Comparison of ENCODE assay signal across 8 cellular contexts in the genomic region with DNA sequence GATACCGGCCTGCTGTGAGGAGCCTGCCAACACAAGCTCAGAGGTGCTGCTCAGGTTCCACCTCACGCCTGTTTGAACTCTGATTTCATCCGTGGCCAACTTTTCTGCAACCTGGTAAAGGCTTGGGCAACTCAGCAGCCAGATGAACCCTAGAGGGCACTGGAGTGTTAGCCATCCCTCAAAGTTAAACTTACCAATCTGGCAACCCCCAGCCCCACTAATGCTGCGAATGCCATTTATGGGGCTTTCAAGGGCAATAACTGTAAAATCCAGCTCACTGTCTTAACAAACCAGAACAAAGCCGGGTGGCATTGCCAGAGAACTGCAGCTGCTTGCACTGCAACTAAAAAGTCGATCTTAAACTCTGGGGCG.
A peak's percentile ranks its signal among the peaks of the same experiment; 100 is the strongest.
DNase-seq lines count a peak whose midpoint lies in the region; ATAC-seq, FAIRE-seq and TF ChIP-seq lines count a peak whose summit lies in the region.

No MANE protein-coding gene starts in this region.

- BruUV-seq in IMR-90 (replicated peaks; lab: Mats Ljungman, UMichigan) (no TSS peak), GM12878 (replicated peaks; lab: Mats Ljungman, UMichigan) (no TSS peak)

- no peak overlapping the region for H2BK5ac ChIP-seq in IMR-90 (ENCODE audit: low read depth, low read length, poor library complexity, severe bottlenecking)

- no peak overlapping the region for H4K91ac ChIP-seq in IMR-90 (ENCODE audit: insufficient read depth, low read depth, low read length)

- H3K4me3 ChIP-seq in IMR-90 (ENCODE audit: insufficient read depth, low read depth, low read length) (no peak overlapping the region), GM12878 (no peak overlapping the region), right lobe of liver (no peak overlapping the region)

- H3K9ac ChIP-seq in IMR-90 (ENCODE audit: low read depth, low read length) (no peak overlapping the region), GM12878 (ENCODE audit: control insufficient read depth, insufficient read depth, low read length) (no peak overlapping the region)

- H4K8ac ChIP-seq in IMR-90 (ENCODE audit: low read depth in 2 of 2, low read length in 2 of 2) = no peak overlapping the region

- H4K20me1 ChIP-seq in IMR-90 (ENCODE audit: insufficient read depth, low read length) = no peaks in the 10 kb centered on the region
- no peaks in the 10 kb centered on the region for H4K20me1 ChIP-seq in GM12878 (ENCODE audit: control insufficient read depth, insufficient read depth)

- TF ChIP-seq RAD21 in IMR-90 (IDR thresholded peaks at IDR 0.05; ENCODE audit: low read length) (peak; percentile 44), GM12878 (IDR thresholded peaks at IDR 0.05; ENCODE audit: insufficient read depth, low read depth, low read length) (peak; percentile 41; the same call in 1 of the 2 replicates)

- no peak overlapping the region for H4K5ac ChIP-seq in IMR-90 (ENCODE audit: low read depth, low read length)

- H3K79me2 ChIP-seq in GM12878 (ENCODE audit: control insufficient read depth, insufficient read depth, low read length) = no peaks in the 10 kb centered on the region

- TF ChIP-seq POLR2A in IMR-90 (IDR thresholded peaks at IDR 0.05; ENCODE audit: low read depth, low read length) (no peak), GM12878 (IDR thresholded peaks at IDR 0.05; ENCODE audit: low read depth, low read length) (no peak), right lobe of liver (IDR thresholded peaks at IDR 0.05) (no peak)

- H3K9me1 ChIP-seq in IMR-90 (ENCODE audit: insufficient read depth, low read length) = no peaks in the 10 kb centered on the region; the same call in 1 of the 2 replicates

- TF ChIP-seq EP300 in GM12878 (IDR thresholded peaks at IDR 0.05; ENCODE audit: borderline replicate concordance in 1 of 2, control insufficient read depth in 1 of 2, low read depth in 2 of 2, low read length in 2 of 2) = no peak

- DNase-seq in AG09319 (ENCODE audit: extremely low read depth, low read depth) (no peak), IMR-90 (peak; percentile 1), GM12878 (ENCODE audit: low read depth, low spot score) (no peak), right lobe of liver (peak in 1 of 3 donors; percentile 58), GM20000 (ENCODE audit: low spot score) (no peak), glomerular visceral epithelial cell (ENCODE audit: extremely low spot score) (no peak), NOMO-1 treated with DMSO at 0.1 percent for 48 hours (lab: John Stamatoyannopoulos, UW; ENCODE audit: unreplicated experiment) (no peak)

- no peak overlapping the region for H2BK120ac ChIP-seq in IMR-90 (ENCODE audit: low read depth, low read length)

- RAD21 ChIA-PET in GM12878 (lab: Charles Lee; ENCODE audit: unreplicated experiment) = interaction anchor here (1.1 to 1.7 kb wide), 2 partner anchors 100 to 162 kb away, joined by 4 to 6 read pairs; no protein-coding TSS in a partner anchor

- H2AFZ ChIP-seq in IMR-90 (replicated peaks; ENCODE audit: low read length, poor library complexity) (peak overlapping the region; percentile 45), GM12878 (ENCODE audit: control insufficient read depth, low read depth, low read length) (no peak overlapping the region)

- WGBS in IMR-90 (ENCODE audit: extremely low coverage in 2 of 2, insufficient read length in 1 of 2), 2 experiments = 50% methylated on average over 1 of the region's 7 CpGs; no CpG with 5 or more reads in 1 of the 2 experiments
- WGBS in GM12878 (ENCODE audit: insufficient coverage, insufficient replicate concordance, low lambda C conversion rate, missing lambda C conversion rate) = 14% methylated on average over 7 of the region's 7 CpGs
- WGBS in right lobe of liver (ENCODE audit: insufficient coverage, low coverage, low lambda C conversion rate, missing lambda C conversion rate) = 43% methylated on average over 5 of the region's 7 CpGs

- H3K14ac ChIP-seq in IMR-90 (replicated peaks; ENCODE audit: low read depth, low read length) = no peak overlapping the region

- no peak overlapping the region for H3K27ac ChIP-seq in IMR-90 (ENCODE audit: insufficient read depth, low read length)
- H3K27ac ChIP-seq in GM12878 (ENCODE audit: control insufficient read depth, insufficient read depth) = no peak overlapping the region
- no peak overlapping the region for H3K27ac ChIP-seq in right lobe of liver

- no peaks in the 10 kb centered on the region for H3K4me1 ChIP-seq in IMR-90 (ENCODE audit: control insufficient read depth, insufficient read depth, low read length)
- no peaks in the 10 kb centered on the region for H3K4me1 ChIP-seq in GM12878 (ENCODE audit: control insufficient read depth, insufficient read depth, low read length)
- peaks cover 0 to 3% (median 0%) of the 10 kb centered on the region in 4 donors for H3K4me1 ChIP-seq in right lobe of liver

- no peaks in the 10 kb centered on the region for H3K36me3 ChIP-seq in IMR-90 (ENCODE audit: control insufficient read depth, insufficient read depth, low read length)
- no peaks in the 10 kb centered on the region for H3K36me3 ChIP-seq in GM12878 (ENCODE audit: control insufficient read depth in 2 of 2, insufficient read depth in 2 of 2, low read length in 1 of 2)
- no peaks in the 10 kb centered on the region for H3K36me3 ChIP-seq in right lobe of liver

- ATAC-seq in IMR-90 (ENCODE audit: low read depth) (peak; percentile 70), GM12878 (peak; percentile 48; the same call in 1 of the 3 replicates), right lobe of liver (peak; percentile 79 to 96 (median 88)), HG03432 (IDR thresholded peaks at IDR 0.05; ENCODE audit: unreplicated experiment) (no peak)

- no peaks in the 10 kb centered on the region for H3K79me1 ChIP-seq in IMR-90 (ENCODE audit: low read depth in 1 of 2, low read length in 2 of 2)

- no peak overlapping the region for H2BK20ac ChIP-seq in IMR-90 (ENCODE audit: low read depth, low read length)

- H3K4ac ChIP-seq in IMR-90 (ENCODE audit: low read depth, low read length) = no peak overlapping the region

- H2BK15ac ChIP-seq in IMR-90 (ENCODE audit: low read depth, low read length) = no peak overlapping the region

- no peak overlapping the region for H3K18ac ChIP-seq in IMR-90 (ENCODE audit: low read depth, low read length)

- SMC1A ChIA-PET in GM12878 (lab: Charles Lee; ENCODE audit: uncharacterized antibody, unreplicated experiment) = interaction anchor here (0.7 to 1.6 kb wide), 2 partner anchors 100 to 336 kb away, joined by 3 to 4 read pairs; no protein-coding TSS in a partner anchor

- in situ Hi-C loops in IMR-90 (cut with MboI; ENCODE audit: low sequenced_read_pairs) = no loop called here
- in situ Hi-C loops in GM12878 (cut with MboI) = no loop called here

- no peak overlapping the region for H2AK5ac ChIP-seq in IMR-90 (ENCODE audit: low read depth, low read length)

- intact Hi-C loops in IMR-90 (cut with micrococcal nuclease) = loop anchor here (1.0 to 2.0 kb wide), 3 partner anchors 101 to 709 kb away; no protein-coding TSS in a partner anchor
- intact Hi-C loops in GM12878 (cut with micrococcal nuclease; ENCODE audit: unreplicated experiment) = loop anchor here (5.0 kb wide), 1 partner anchor 101 kb away; no protein-coding TSS in a partner anchor
- intact Hi-C loops in right lobe of liver (cut with DNase I) = loop anchor here in 1 of 2 donors (5.0 kb wide), 1 partner anchor 101 kb away; no protein-coding TSS in a partner anchor

- POLR2A ChIA-PET in IMR-90 (lab: Charles Lee; ENCODE audit: unreplicated experiment) (no interaction called here), GM12878 (lab: Charles Lee) (no interaction called here)

- dilution Hi-C loops in IMR-90 (cut with HindIII; ENCODE audit: low sequenced_read_pairs, unreplicated experiment) = no loop called here

- H3K27me3 ChIP-seq in IMR-90 (ENCODE audit: control insufficient read depth, insufficient read depth, low read length) (peaks cover 15% of the 10 kb centered on the region), GM12878 (replicated peaks in 1 of 2; ENCODE audit: control insufficient read depth in 2 of 2, insufficient read depth in 2 of 2, low read length in 1 of 2) (no peaks in the 10 kb centered on the region), right lobe of liver (no peaks in the 10 kb centered on the region)

- H3K9me3 ChIP-seq in IMR-90 (ENCODE audit: control insufficient read depth, insufficient read depth, low read length) = no peaks in the 10 kb centered on the region
- H3K9me3 ChIP-seq in GM12878 (replicated peaks; ENCODE audit: control insufficient read depth, insufficient read depth, low read length) = no peaks in the 10 kb centered on the region
- no peaks in the 10 kb centered on the region for H3K9me3 ChIP-seq in right lobe of liver

- H3K23ac ChIP-seq in IMR-90 (ENCODE audit: low read depth, low read length) = no peak overlapping the region

- FAIRE-seq in GM12878 (lab: Jason Lieb, UNC) = no peak

- no peak overlapping the region for H3K4me2 ChIP-seq in IMR-90 (ENCODE audit: low read depth, low read length)
- H3K4me2 ChIP-seq in GM12878 (ENCODE audit: control insufficient read depth, insufficient read depth) = no peak overlapping the region

- H2AK9ac ChIP-seq in IMR-90 (replicated peaks; ENCODE audit: low read depth, low read length, poor library complexity) = no peak overlapping the region

- CTCF ChIA-PET in IMR-90 (lab: Yijun Ruan, JAX) (no interaction called here), GM12878 (lab: Yijun Ruan, JAX) (interaction anchor here (0.8 to 1.3 kb wide), 3 partner anchors 17 to 710 kb away, joined by 3 to 4 read pairs (median 3); no protein-coding TSS in a partner anchor)

- TF ChIP-seq CTCF in AG09319 (IDR thresholded peaks at IDR 0.05; ENCODE audit: low read depth, low read length) = peak; percentile 60
- peak; percentile 44 for TF ChIP-seq CTCF in IMR-90 (conservative IDR thresholded peaks at IDR 0.05; ENCODE audit: low read depth, low read length)
- peak in 2 of 3 experiments; percentile 26 to 37; a peak in 2 of 6 replicates for TF ChIP-seq CTCF in GM12878 (IDR thresholded peaks at IDR 0.05 in 2 of 3, conservative IDR thresholded peaks at IDR 0.05 in 1 of 3; ENCODE audit: control insufficient read depth in 2 of 3, extremely low read depth in 1 of 3, insufficient read depth in 1 of 3, low read depth in 3 of 3, low read length in 3 of 3)
- TF ChIP-seq CTCF in right lobe of liver (IDR thresholded peaks at IDR 0.05) = peak; percentile 39 to 60 (median 42)
- no peak for TF ChIP-seq CTCF in GM20000 (IDR thresholded peaks at IDR 0.05; ENCODE audit: extremely low read depth, missing control alignments)

- H3K56ac ChIP-seq in IMR-90 (ENCODE audit: extremely low read depth, insufficient read depth, low read length) = no peak overlapping the region

TF ChIP-seq in IMR-90, 13 proteins besides CTCF, POLR2A, EP300 and RAD21 (continues in another document):
- no peak for TF ChIP-seq BHLHE40 (IDR thresholded peaks at IDR 0.05; ENCODE audit: low read depth, low read length)
- no peak for TF ChIP-seq MAZ (IDR thresholded peaks at IDR 0.05; ENCODE audit: borderline replicate concordance, low read depth, low read length)

TF ChIP-seq in GM12878, 131 proteins besides CTCF, POLR2A, EP300 and RAD21 (continues in another document):
- no peak for TF ChIP-seq SPI1 (IDR thresholded peaks at IDR 0.05; ENCODE audit: borderline replicate concordance, insufficient read depth, low read depth, low read length)
- no peak for TF ChIP-seq ZNF622 (IDR thresholded peaks at IDR 0.05)
- TF ChIP-seq SIX5 (IDR thresholded peaks at IDR 0.05; ENCODE audit: low read depth, low read length, severe bottlenecking) = no peak
- TF ChIP-seq LARP7 (IDR thresholded peaks at IDR 0.05) = no peak
